Comparison of ENCODE assay signal across 9 cellular contexts in the genomic region with DNA sequence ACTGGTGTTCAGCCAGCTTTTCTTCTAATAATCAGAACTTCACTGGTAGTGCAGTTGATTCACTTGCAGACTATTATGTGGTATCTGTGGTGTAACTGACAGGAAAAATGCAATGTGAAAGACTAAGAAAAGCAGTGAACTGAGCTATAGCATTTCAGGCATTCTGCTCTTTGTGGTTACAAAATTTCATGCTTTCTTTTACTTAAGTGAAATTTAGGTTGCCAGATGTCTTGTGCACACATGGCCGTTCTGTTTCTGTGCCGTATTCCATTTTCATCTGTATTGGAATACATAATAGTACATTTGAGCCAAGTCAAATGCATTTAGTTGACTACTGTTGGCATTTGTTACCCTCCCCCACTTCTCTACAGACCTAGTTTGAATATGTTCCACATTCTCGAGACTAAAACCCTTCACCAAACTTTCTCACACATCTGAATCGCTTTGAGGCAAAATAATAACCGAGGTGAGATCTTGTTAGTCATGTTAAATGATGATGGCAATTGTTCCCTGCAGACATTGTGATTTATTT. TPM values are rescaled to one million over a fixed set of nuclear protein-coding genes. Genes with fewer than 3 reads are reported as not detected.
DNase-seq lines count a peak whose midpoint lies in the region; ATAC-seq and TF ChIP-seq lines count a peak whose summit lies in the region.
"Had no signal": no experiment of that assay in that cellular context is flagged by ENCODE, and none has a peak within 500 bp of the region (broad histone marks: within the 10 kb centered on the region; RNA-seq: fewer than 3 reads in every experiment).

No MANE protein-coding gene starts in this region.

- H3K4me3 Mint-ChIP-seq in immature natural killer cell, result peak overlapping the region; percentile 48 to 76 (median 64)
- H3K4me3 Mint-ChIP-seq: naive B cell had no signal

- peak overlapping the region; percentile 4 to 68 (median 52) for H3K27ac Mint-ChIP-seq in immature natural killer cell
- H3K27ac Mint-ChIP-seq: naive B cell had no signal

- no peaks in the 10 kb centered on the region for H3K27me3 ChIP-seq in OCI-LY1 (ENCODE audit: insufficient read depth, low read length)
- no peaks in the 10 kb centered on the region for H3K27me3 ChIP-seq in Karpas-422 (ENCODE audit: low read length)

- H3K9me3 Mint-ChIP-seq in immature natural killer cell, result peaks cover 0 to 3% (median 0%) of the 10 kb centered on the region in 6 donors

- H3K9ac ChIP-seq in OCI-LY1 (ENCODE audit: low read length) (peak overlapping the region; percentile 89), Karpas-422 (ENCODE audit: low read length) (no peak overlapping the region)

- peaks cover 2 to 4% (median 3%) of the 10 kb centered on the region in 3 donors for H3K27me3 Mint-ChIP-seq in immature natural killer cell (ENCODE audit: low read depth in 3 of 3)

- H3F3A ChIP-seq in OCI-LY1 (ENCODE audit: insufficient read depth, low read length), result no peaks in the 10 kb centered on the region; the same call in 1 of the 2 replicates

- H3K79me2 ChIP-seq in OCI-LY1 (ENCODE audit: insufficient read depth, low read length) (no peaks in the 10 kb centered on the region), Karpas-422 (ENCODE audit: low read length) (no peaks in the 10 kb centered on the region)

- peaks cover 0 to 9% (median 1%) of the 10 kb centered on the region in 3 donors for H3K36me3 Mint-ChIP-seq in immature natural killer cell

- H3K9me2 ChIP-seq in OCI-LY1 (ENCODE audit: low read depth, low read length) (no peaks in the 10 kb centered on the region), Karpas-422 (replicated peaks; ENCODE audit: insufficient read depth, low read length) (no peaks in the 10 kb centered on the region)

- no peak for TF ChIP-seq CTCF in OCI-LY1 (IDR thresholded peaks at IDR 0.05; ENCODE audit: low read length)

- ATAC-seq in GM18867 (IDR thresholded peaks at IDR 0.05; ENCODE audit: unreplicated experiment) (peak; percentile 92), HG02798 (IDR thresholded peaks at IDR 0.05; ENCODE audit: poor library complexity, unreplicated experiment) (peak; percentile 88), left cardiac atrium (no peak)

- H3K27ac ChIP-seq in OCI-LY1 (ENCODE audit: low read depth, low read length, poor library complexity, severe bottlenecking) (peak overlapping the region; percentile 96), Karpas-422 (ENCODE audit: low read length) (no peak overlapping the region)

- DNase-seq in immature natural killer cell (peak; percentile 41 to 55 (median 51)), left cardiac atrium (no peak), NCI-H2081 treated with DMSO at 0.1 percent for 48 hours (lab: John Stamatoyannopoulos, UW) (no peak), Karpas-422 (no peak), HuH-7.5 (ENCODE audit: low spot score) (no peak)
- DNase-seq: naive B cell had no signal

- peaks cover 18 to 36% of the 10 kb centered on the region in 2 donors for H3K4me1 Mint-ChIP-seq in immature natural killer cell

- no peaks in the 10 kb centered on the region for H3K9me3 ChIP-seq in OCI-LY1 (ENCODE audit: low read length)
- no peaks in the 10 kb centered on the region; the same call in 1 of the 2 replicates for H3K9me3 ChIP-seq in Karpas-422 (ENCODE audit: low read length)

- no peaks in the 10 kb centered on the region for H4K20me1 ChIP-seq in OCI-LY1 (ENCODE audit: insufficient read depth, low read length)
- H4K20me1 ChIP-seq in Karpas-422 (ENCODE audit: insufficient read depth, low read depth, low read length), result no peaks in the 10 kb centered on the region

- H3K4me3 ChIP-seq in OCI-LY1 (ENCODE audit: low read depth, low read length, poor library complexity, severe bottlenecking) (peak overlapping the region; percentile 63), Karpas-422 (ENCODE audit: low read length) (no peak overlapping the region)

- H2AFZ ChIP-seq in OCI-LY1 (ENCODE audit: low read length) (no peak overlapping the region), Karpas-422 (ENCODE audit: low read length) (no peak overlapping the region)

- intact Hi-C loops in left cardiac atrium (cut with DNase I), result no loop called here

- H3K36me3 ChIP-seq in OCI-LY1 (ENCODE audit: insufficient read depth, low read length), result no peaks in the 10 kb centered on the region
- H3K36me3 ChIP-seq in Karpas-422 (ENCODE audit: insufficient read depth, low read length), result no peaks in the 10 kb centered on the region

- peaks cover 53% of the 10 kb centered on the region for H3K4me1 ChIP-seq in OCI-LY1 (ENCODE audit: insufficient read depth, low read length, severe bottlenecking)
- no peaks in the 10 kb centered on the region for H3K4me1 ChIP-seq in Karpas-422 (ENCODE audit: low read length)

- H3K4me2 ChIP-seq in OCI-LY1 (ENCODE audit: low read length), result peak overlapping the region; percentile 76
- H3K4me2 ChIP-seq in Karpas-422 (ENCODE audit: low read depth, low read length, poor library complexity, severe bottlenecking), result no peak overlapping the region

RNA-seq across cellular contexts. Expression of gene RTL3, which starts 8.2 kb away (rescaled TPM):
- not detected for polyA plus RNA-seq in immature natural killer cell
- under 1 TPM in 1 of 2 donors, not detected in 1; 0.15 TPM for total RNA-seq in left cardiac atrium
- not detected in 2 replicates for total RNA-seq in Karpas-422 (2014; rRNA removed; shearing (Covaris generic); ENCODE audit: low replicate concordance)

Comparison
In these comparisons a context has a peak if more than half of its experiments do, and no peak if none do; other contexts are left out.
1. ATAC-seq: peak in GM18867 (single experiment) and HG02798 (single experiment); none in left cardiac atrium (0 of 2).
2. DNase-seq: peak in immature natural killer cell (3 of 3); none in left cardiac atrium (single experiment), NCI-H2081 treated with DMSO at 0.1 percent for 48 hours (single experiment), Karpas-422 (single experiment) and HuH-7.5 (single experiment).